ENCODE assay signal across 11 cellular contexts in genomic region chr2:165743442-165743841, GRCh38.
DNase-seq lines count a peak whose midpoint lies in the region; ATAC-seq and TF ChIP-seq lines count a peak whose summit lies in the region.
"Had no signal": no experiment of that assay in that cellular context is flagged by ENCODE, and none has a peak within 500 bp of the region (broad histone marks: within the 10 kb centered on the region; RNA-seq: fewer than 3 reads in every experiment).

No MANE protein-coding gene starts in this region.

- DNase-seq in RPMI8226 (peak; percentile 8), NCI-H1092 treated with DMSO at 0.1 percent for 48 hours (lab: John Stamatoyannopoulos, UW) (no peak), amniotic stem cell (lab: John Stamatoyannopoulos, UW) (no peak), anterior cingulate cortex (lab: John Stamatoyannopoulos, UW) (no peak)
- DNase-seq in activated T-cell treated with anti-CD3 and anti-CD28 coated beads, Interleukin-2, amount 50 U/mL, for 1 hour: no peak
- DNase-seq: CD8-positive, alpha-beta T cell; dorsolateral prefrontal cortex; GOT3 had no signal

- TF ChIP-seq POLR2A in GM18505 (IDR thresholded peaks at IDR 0.05; ENCODE audit: borderline replicate concordance, extremely low read depth, insufficient read depth, insufficient read length): no peak

- peak; percentile 99 for ATAC-seq in GM18505 (IDR thresholded peaks at IDR 0.05; ENCODE audit: unreplicated experiment)
- peak; percentile 98 for ATAC-seq in GM21447 (IDR thresholded peaks at IDR 0.05; ENCODE audit: unreplicated experiment)
- ATAC-seq in HG03135 (IDR thresholded peaks at IDR 0.05; ENCODE audit: unreplicated experiment): peak; percentile 97
- ATAC-seq: CD8-positive, alpha-beta T cell had no signal
